Comparison of ENCODE assay signal across 1 cellular context in the genomic region with DNA sequence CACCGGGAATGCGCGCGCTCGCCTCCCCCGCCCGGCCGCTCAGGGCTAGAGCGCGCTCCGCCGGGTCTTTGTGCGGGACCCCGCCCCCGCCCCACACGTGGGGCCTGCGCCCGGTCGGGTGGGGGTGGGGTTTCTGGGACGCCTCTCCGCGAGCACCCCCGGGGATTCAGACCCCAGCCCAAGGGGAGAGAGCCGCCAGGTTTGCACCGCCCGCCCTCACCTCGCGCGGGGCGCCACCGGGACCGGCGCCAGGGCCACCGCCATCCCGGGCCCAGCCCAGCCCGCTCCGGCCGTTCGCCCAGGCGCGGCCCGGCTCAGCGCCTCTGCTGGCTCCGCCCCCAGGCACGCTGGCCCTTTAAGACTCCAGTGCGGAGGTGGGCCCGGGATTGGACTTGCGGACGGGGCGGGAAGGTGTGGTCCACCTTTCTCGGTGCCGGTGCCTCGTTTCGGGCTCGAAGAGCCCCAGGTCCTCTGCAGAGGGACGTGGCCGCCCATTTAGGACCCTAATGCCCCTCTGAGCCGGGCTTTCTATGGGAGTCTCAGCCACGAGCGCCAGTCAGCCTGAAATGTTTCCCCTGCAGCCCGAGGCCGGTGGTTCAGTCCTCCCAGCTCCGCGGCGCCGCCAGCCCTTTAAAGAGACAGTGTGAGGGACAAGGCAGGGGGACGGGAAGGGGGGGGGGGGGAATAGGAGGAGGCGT.
A peak's percentile ranks its signal among the peaks of the same experiment; 100 is the strongest.
TF ChIP-seq lines count a peak whose summit lies in the region.

No MANE protein-coding gene starts in this region.

TF ChIP-seq in K562, 482 proteins besides CTCF, POLR2A, EP300 and RAD21 (continued from another document):
- TF ChIP-seq, protein P1, sequence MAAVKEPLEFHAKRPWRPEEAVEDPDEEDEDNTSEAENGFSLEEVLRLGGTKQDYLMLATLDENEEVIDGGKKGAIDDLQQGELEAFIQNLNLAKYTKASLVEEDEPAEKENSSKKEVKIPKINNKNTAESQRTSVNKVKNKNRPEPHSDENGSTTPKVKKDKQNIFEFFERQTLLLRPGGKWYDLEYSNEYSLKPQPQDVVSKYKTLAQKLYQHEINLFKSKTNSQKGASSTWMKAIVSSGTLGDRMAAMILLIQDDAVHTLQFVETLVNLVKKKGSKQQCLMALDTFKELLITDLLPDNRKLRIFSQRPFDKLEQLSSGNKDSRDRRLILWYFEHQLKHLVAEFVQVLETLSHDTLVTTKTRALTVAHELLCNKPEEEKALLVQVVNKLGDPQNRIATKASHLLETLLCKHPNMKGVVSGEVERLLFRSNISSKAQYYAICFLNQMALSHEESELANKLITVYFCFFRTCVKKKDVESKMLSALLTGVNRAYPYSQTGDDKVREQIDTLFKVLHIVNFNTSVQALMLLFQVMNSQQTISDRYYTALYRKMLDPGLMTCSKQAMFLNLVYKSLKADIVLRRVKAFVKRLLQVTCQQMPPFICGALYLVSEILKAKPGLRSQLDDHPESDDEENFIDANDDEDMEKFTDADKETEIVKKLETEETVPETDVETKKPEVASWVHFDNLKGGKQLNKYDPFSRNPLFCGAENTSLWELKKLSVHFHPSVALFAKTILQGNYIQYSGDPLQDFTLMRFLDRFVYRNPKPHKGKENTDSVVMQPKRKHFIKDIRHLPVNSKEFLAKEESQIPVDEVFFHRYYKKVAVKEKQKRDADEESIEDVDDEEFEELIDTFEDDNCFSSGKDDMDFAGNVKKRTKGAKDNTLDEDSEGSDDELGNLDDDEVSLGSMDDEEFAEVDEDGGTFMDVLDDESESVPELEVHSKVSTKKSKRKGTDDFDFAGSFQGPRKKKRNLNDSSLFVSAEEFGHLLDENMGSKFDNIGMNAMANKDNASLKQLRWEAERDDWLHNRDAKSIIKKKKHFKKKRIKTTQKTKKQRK (IDR thresholded peaks at IDR 0.05; ENCODE audit: borderline replicate concordance, low read depth, low read length) = no peak
- TF ChIP-seq ZNF75A (CRISPR knock-in tag; IDR thresholded peaks at IDR 0.05) = no peak
- TF ChIP-seq CEBPG (CRISPR knock-in tag; IDR thresholded peaks at IDR 0.05) = no peak
- no peak for TF ChIP-seq CEBPG (tag; conservative IDR thresholded peaks at IDR 0.05 in 1 of 2, IDR thresholded peaks at IDR 0.05 in 1 of 2)
- TF ChIP-seq, protein P2, sequence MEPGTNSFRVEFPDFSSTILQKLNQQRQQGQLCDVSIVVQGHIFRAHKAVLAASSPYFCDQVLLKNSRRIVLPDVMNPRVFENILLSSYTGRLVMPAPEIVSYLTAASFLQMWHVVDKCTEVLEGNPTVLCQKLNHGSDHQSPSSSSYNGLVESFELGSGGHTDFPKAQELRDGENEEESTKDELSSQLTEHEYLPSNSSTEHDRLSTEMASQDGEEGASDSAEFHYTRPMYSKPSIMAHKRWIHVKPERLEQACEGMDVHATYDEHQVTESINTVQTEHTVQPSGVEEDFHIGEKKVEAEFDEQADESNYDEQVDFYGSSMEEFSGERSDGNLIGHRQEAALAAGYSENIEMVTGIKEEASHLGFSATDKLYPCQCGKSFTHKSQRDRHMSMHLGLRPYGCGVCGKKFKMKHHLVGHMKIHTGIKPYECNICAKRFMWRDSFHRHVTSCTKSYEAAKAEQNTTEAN (CRISPR knock-in tag; IDR thresholded peaks at IDR 0.05) = no peak
- TF ChIP-seq TCF7L2 (IDR thresholded peaks at IDR 0.05; ENCODE audit: low read depth, low read length) = peak; percentile 90
- TF ChIP-seq CHD4 (IDR thresholded peaks at IDR 0.05; ENCODE audit: insufficient read depth, insufficient replicate concordance, low read depth, low read length, poor library complexity, severe bottlenecking) = no peak
- TF ChIP-seq RBFOX2 (IDR thresholded peaks at IDR 0.05; ENCODE audit: low read depth, low read length) = peak; percentile 63
- no peak for TF ChIP-seq YY1 (IDR thresholded peaks at IDR 0.05; ENCODE audit: borderline replicate concordance in 1 of 3, control insufficient read depth in 1 of 3, extremely low read depth in 1 of 3, insufficient read depth in 3 of 3, insufficient read length in 1 of 3, insufficient replicate concordance in 2 of 3, low read depth in 1 of 3, low read length in 2 of 3)
- peak; percentile 92 for TF ChIP-seq EGR1 (conservative IDR thresholded peaks at IDR 0.05)
- peak; percentile 73 for TF ChIP-seq NUFIP1 (IDR thresholded peaks at IDR 0.05; ENCODE audit: partially characterized antibody)
- peak; percentile 100 for TF ChIP-seq TOE1 (IDR thresholded peaks at IDR 0.05; ENCODE audit: borderline replicate concordance)
- TF ChIP-seq TOE1 (CRISPR knock-in tag; IDR thresholded peaks at IDR 0.05; ENCODE audit: borderline replicate concordance, low read depth) = no peak
- peak; percentile 48 for TF ChIP-seq RB1 (IDR thresholded peaks at IDR 0.05; ENCODE audit: low read depth)
- no peak for TF ChIP-seq TCFL5 (CRISPR knock-in tag; conservative IDR thresholded peaks at IDR 0.05)
